ENCODE assay signal across 8 cellular contexts in the genomic region with DNA sequence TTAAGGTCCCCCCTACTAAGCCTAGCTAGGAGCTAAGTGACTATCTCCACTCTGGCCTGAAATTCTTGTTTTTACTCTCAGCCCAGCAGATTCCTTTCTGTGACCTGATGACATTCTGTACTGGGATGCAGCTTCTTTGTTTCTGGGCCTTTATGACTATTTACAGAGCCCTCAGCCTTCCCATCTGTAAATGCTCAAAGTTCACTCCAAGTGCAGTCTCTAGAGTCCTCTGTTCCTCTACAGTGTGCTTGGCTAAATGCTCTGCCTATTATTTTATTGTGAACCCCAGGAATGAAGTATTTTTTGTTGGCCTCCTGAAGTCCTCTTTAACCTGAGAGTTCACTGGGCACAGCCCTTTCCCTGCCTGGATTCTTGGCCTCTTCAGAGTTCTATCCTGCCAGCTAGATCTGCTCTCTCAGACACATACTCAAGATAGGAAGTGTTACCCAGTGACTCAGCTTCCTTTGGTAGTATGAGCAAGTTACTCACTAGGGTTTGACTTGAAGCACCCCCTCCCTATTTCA.
DNase-seq lines count a peak whose midpoint lies in the region; ATAC-seq and TF ChIP-seq lines count a peak whose summit lies in the region.

No MANE protein-coding gene starts in this region.

- H3K27ac ChIP-seq in right atrium auricular region (peak overlapping the region; percentile 65 to 93), thyroid gland (peak overlapping the region; percentile 40 to 64 (median 53))

- H3K9me3 ChIP-seq in right atrium auricular region (no peaks in the 10 kb centered on the region), thyroid gland (no peaks in the 10 kb centered on the region)

- DNase-seq in EL: peak; percentile 44
- peak; percentile 67 for DNase-seq in NCI-H226
- no peak for DNase-seq in right atrium auricular region (ENCODE audit: low spot score)
- DNase-seq in thyroid gland: peak; percentile 23 to 47
- no peak for DNase-seq in NCI-H446 (lab: John Stamatoyannopoulos, UW)
- no peak for DNase-seq in NCI-H2196 (lab: John Stamatoyannopoulos, UW; ENCODE audit: unreplicated experiment)

- peak; percentile 72 for ATAC-seq in GM21619 (IDR thresholded peaks at IDR 0.05; ENCODE audit: unreplicated experiment)
- no peak for ATAC-seq in HG03280 (IDR thresholded peaks at IDR 0.05; ENCODE audit: unreplicated experiment)

- intact Hi-C loops in thyroid gland (cut with DNase I): no loop called here

- H3K36me3 ChIP-seq in right atrium auricular region (no peaks in the 10 kb centered on the region), thyroid gland (no peaks in the 10 kb centered on the region)

- TF ChIP-seq CTCF in right atrium auricular region (IDR thresholded peaks at IDR 0.05) (no peak), thyroid gland (IDR thresholded peaks at IDR 0.05) (no peak)

- TF ChIP-seq POLR2A in thyroid gland (IDR thresholded peaks at IDR 0.05): no peak

- H3K4me3 ChIP-seq in right atrium auricular region: no peak overlapping the region
- no peak overlapping the region for H3K4me3 ChIP-seq in thyroid gland (replicated peaks in 1 of 3)

- H3K4me1 ChIP-seq in right atrium auricular region (peaks cover 4 to 46% of the 10 kb centered on the region in 2 donors), thyroid gland (peaks cover 5 to 23% of the 10 kb centered on the region in 2 donors)

- no peaks in the 10 kb centered on the region for H3K27me3 ChIP-seq in right atrium auricular region
- H3K27me3 ChIP-seq in thyroid gland: no peaks in the 10 kb centered on the region

Comparison
In these comparisons a context has a peak if more than half of its experiments do, and no peak if none do; other contexts are left out.
1. DNase-seq: peak in EL (single experiment), NCI-H226 (single experiment) and thyroid gland (2 of 2); none in right atrium auricular region (single experiment), NCI-H446 (0 of 2) and NCI-H2196 (single experiment).